In the genomic region with DNA sequence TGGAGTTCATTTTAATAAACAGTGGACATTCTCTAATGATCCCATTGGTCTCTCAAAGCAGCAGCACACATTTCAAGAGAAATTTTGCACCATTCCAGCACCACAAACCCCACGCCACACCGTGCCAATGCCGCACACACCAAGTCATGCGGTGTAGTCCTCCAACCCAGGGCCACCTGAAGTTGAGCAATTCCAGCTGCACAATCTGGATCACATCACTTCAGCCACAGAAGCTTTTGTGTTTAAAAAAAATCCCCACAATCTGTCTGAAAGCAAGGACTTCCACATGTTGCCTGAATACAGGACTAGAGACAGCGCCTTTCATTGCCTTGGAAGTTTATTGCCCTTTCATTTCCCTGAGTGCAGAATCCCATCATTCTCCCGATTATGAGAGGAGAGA, we compare ENCODE assay signal across 17 cellular contexts.
DNase-seq lines count a peak whose midpoint lies in the region; ATAC-seq and TF ChIP-seq lines count a peak whose summit lies in the region.
"Had no signal": no experiment of that assay in that cellular context is flagged by ENCODE, and none has a peak within 500 bp of the region (broad histone marks: within the 10 kb centered on the region; RNA-seq: fewer than 3 reads in every experiment).

No MANE protein-coding gene starts in this region.

- H3K4me3 ChIP-seq in right cardiac atrium (ENCODE audit: low read length) (no peak overlapping the region), fibroblast of mammary gland (ENCODE audit: control insufficient read depth, low read depth, low read length) (no peak overlapping the region), tibial nerve (no peak overlapping the region), brain microvascular endothelial cell (ENCODE audit: low read depth, low read length) (no peak overlapping the region)
- H3K4me3 ChIP-seq: prostate gland had no signal

- H3K9me3 ChIP-seq in right cardiac atrium (ENCODE audit: control insufficient read depth, low read length) (no peaks in the 10 kb centered on the region), tibial nerve (peaks cover 0 to 6% (median 0%) of the 10 kb centered on the region in 4 donors)
- H3K9me3 ChIP-seq: prostate gland had no signal

- in situ Hi-C loops in brain microvascular endothelial cell (cut with HindIII; ENCODE audit: low pct_ligation_motif_present, low sequenced_read_pairs), result no loop called here

- H3K36me3 ChIP-seq in tibial nerve (no peaks in the 10 kb centered on the region), brain microvascular endothelial cell (replicated peaks) (no peaks in the 10 kb centered on the region)
- H3K36me3 ChIP-seq: prostate gland had no signal

- no peak for TF ChIP-seq POLR2A in tibial nerve (IDR thresholded peaks at IDR 0.05)

- no peaks in the 10 kb centered on the region for H3K27me3 ChIP-seq in right cardiac atrium (ENCODE audit: control insufficient read depth, insufficient read depth)
- no peaks in the 10 kb centered on the region for H3K27me3 ChIP-seq in tibial nerve
- no peaks in the 10 kb centered on the region for H3K27me3 ChIP-seq in brain microvascular endothelial cell (replicated peaks)

- H3K4me1 ChIP-seq in right cardiac atrium (ENCODE audit: control insufficient read depth, insufficient read depth, low read length), result peaks cover 1% of the 10 kb centered on the region
- peaks cover 0 to 6% (median 3%) of the 10 kb centered on the region in 4 donors for H3K4me1 ChIP-seq in tibial nerve
- H3K4me1 ChIP-seq: prostate gland had no signal

- intact Hi-C loops in Right ventricle myocardium superior (cut with DNase I), result no loop called here
- intact Hi-C loops in right cardiac atrium (cut with DNase I), result loop anchor here in 1 of 4 donors (10.0 kb wide), 1 partner anchor 166 kb away; no protein-coding TSS in a partner anchor

- TF ChIP-seq CTCF in fibroblast of mammary gland (conservative IDR thresholded peaks at IDR 0.05; ENCODE audit: control insufficient read depth, insufficient read depth, low read depth, low read length) (no peak), tibial nerve (IDR thresholded peaks at IDR 0.05) (no peak), brain microvascular endothelial cell (IDR thresholded peaks at IDR 0.05; ENCODE audit: low read depth, low read length, missing control alignments) (no peak)

- 73% methylated on average over 6 of the region's 6 CpGs for WGBS in right cardiac atrium
- 65% methylated on average over 6 of the region's 6 CpGs for WGBS in tibial nerve, 2 donors

- peak in 1 of 2 donors; percentile 55 for TF ChIP-seq EP300 in tibial nerve (IDR thresholded peaks at IDR 0.05)

- DNase-seq in Right ventricle myocardium superior, result no peak
- DNase-seq in right cardiac atrium, result no peak
- peak; percentile 18 for DNase-seq in RPMI7951 (ENCODE audit: low read depth)
- DNase-seq in fibroblast of mammary gland (ENCODE audit: low read depth), result peak; percentile 56
- DNase-seq in tibial nerve (ENCODE audit: low spot score in 2 of 2), result peak; percentile 45 to 52
- DNase-seq in NCI-H2081 (lab: John Stamatoyannopoulos, UW), result no peak
- DNase-seq in DMS79 (lab: John Stamatoyannopoulos, UW), result no peak
- DNase-seq in brain microvascular endothelial cell, result no peak
- DNase-seq: activated CD4-positive, alpha-beta T cell treated with anti-CD3 and anti-CD28 coated beads, Interleukin-2, amount 50 U/mL, for 1 hour; activated gamma-delta T cell treated with Interleukin-2 at 50 U/mL for 16 hours; AML-193; erythroblast; midbrain; NCI-H1436; NCI-H446; T-helper 2 cell had no signal

- ATAC-seq in Right ventricle myocardium superior (ENCODE audit: poor library complexity) (peak; percentile 51), right cardiac atrium (no peak)

- no peak overlapping the region for H3K27ac ChIP-seq in right cardiac atrium (ENCODE audit: low read length)
- H3K27ac ChIP-seq in tibial nerve, result no peak overlapping the region
- H3K27ac ChIP-seq in brain microvascular endothelial cell, result no peak overlapping the region
- H3K27ac ChIP-seq: prostate gland had no signal

Comparison
In these comparisons a context has a peak if more than half of its experiments do, and no peak if none do; other contexts are left out.
1. DNase-seq: peak in RPMI7951 (single experiment), fibroblast of mammary gland (single experiment) and tibial nerve (2 of 2); none in Right ventricle myocardium superior (single experiment), right cardiac atrium (0 of 3), NCI-H2081 (0 of 2), DMS79 (single experiment) and brain microvascular endothelial cell (single experiment).